Comparison of ENCODE assay signal across 8 cellular contexts in the genomic region with DNA sequence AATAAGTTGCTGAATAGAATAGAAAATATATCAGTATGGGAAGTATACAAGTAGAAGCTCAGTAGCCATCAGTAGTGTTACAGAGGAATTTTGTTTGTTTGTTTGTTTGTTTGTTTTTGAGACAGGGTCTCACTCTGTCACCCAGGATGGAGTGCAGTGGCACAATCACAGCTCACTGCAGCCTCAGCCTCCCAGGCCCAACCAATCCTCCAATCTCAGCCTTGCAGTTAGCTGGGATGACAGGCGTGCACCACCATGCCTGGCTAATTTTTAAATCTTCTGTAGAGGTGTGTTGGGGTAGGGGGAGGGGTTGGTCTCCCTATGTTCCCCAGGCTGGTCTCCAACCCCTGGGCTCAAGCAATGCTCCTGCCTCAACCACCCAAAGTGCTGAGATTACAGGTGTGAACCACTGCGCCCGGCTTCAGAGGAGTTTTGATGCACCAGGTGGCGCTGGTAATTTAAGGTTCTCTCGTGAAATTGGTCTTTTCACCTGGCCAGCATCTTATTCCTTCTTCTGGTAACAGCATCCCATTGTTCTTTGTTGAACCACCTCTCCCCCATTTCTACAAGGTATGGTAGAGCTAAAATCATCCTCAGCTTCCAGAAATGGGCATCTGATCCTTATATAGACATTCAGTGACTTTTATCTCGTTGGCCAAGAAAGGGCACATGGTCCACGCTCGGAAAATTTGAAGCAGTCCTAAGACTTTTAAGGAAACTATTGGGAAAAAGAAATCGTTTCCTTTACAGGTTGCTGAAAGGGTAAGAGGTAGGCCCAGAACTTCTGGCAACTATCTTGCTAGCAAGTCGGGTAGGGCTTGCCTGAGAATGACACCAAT.
DNase-seq lines count a peak whose midpoint lies in the region; ATAC-seq lines count a peak whose summit lies in the region.

No MANE protein-coding gene starts in this region.

- H3K4me3 Mint-ChIP-seq in activated naive CD8-positive, alpha-beta T cell treated with anti-CD3 and anti-CD28 coated beads for 36 hours: no peak overlapping the region

- H3K27ac Mint-ChIP-seq in activated naive CD8-positive, alpha-beta T cell treated with anti-CD3 and anti-CD28 coated beads for 36 hours: no peak overlapping the region

- H3K9me3 Mint-ChIP-seq in activated naive CD8-positive, alpha-beta T cell treated with anti-CD3 and anti-CD28 coated beads for 36 hours: peaks cover 11% of the 10 kb centered on the region

- no peaks in the 10 kb centered on the region for H3K4me1 Mint-ChIP-seq in activated naive CD8-positive, alpha-beta T cell treated with anti-CD3 and anti-CD28 coated beads for 36 hours

- ATAC-seq in HG02943 (IDR thresholded peaks at IDR 0.05; ENCODE audit: low read depth, unreplicated experiment): peak; percentile 74
- peak; percentile 79 for ATAC-seq in left colon

- DNase-seq in DMS 273 (lab: John Stamatoyannopoulos, UW; ENCODE audit: unreplicated experiment): peak; percentile 37
- DNase-seq in DMS 273 treated with DMSO at 0.1 percent for 48 hours (lab: John Stamatoyannopoulos, UW): no peak
- DNase-seq in SK-MEL-5 (ENCODE audit: low read depth, low spot score): peak; percentile 52
- peak; percentile 36 for DNase-seq in activated naive CD8-positive, alpha-beta T cell treated with anti-CD3 and anti-CD28 coated beads for 36 hours
- DNase-seq in left colon: peak; percentile 33 to 68
- peak; percentile 23 for DNase-seq in stimulated activated CD8-positive, alpha-beta memory T cell treated with anti-CD3 and anti-CD28 coated beads, Interleukin-7, amount 100 ng/mL, for 24 hours (ENCODE audit: low read depth)
- DNase-seq in CD1c-positive myeloid dendritic cell (ENCODE audit: extremely low spot score): no peak

- peaks cover 9% of the 10 kb centered on the region for H3K36me3 Mint-ChIP-seq in activated naive CD8-positive, alpha-beta T cell treated with anti-CD3 and anti-CD28 coated beads for 36 hours

- no peaks in the 10 kb centered on the region for H3K27me3 Mint-ChIP-seq in activated naive CD8-positive, alpha-beta T cell treated with anti-CD3 and anti-CD28 coated beads for 36 hours

- intact Hi-C loops in left colon (cut with DNase I, micrococcal nuclease): loop anchor here in 1 of 2 donors (10.0 kb wide), 1 partner anchor 159 kb away; a partner anchor contains a TSS

- in situ Hi-C loops in SK-MEL-5 (cut with HindIII; ENCODE audit: low pct_unique_long_range_greater_than_20kb, low sequenced_read_pairs): no loop called here

Comparison
In these comparisons a context has a peak if more than half of its experiments do, and no peak if none do; other contexts are left out.
1. DNase-seq: peak in DMS 273 (single experiment), SK-MEL-5 (single experiment), activated naive CD8-positive, alpha-beta T cell treated with anti-CD3 and anti-CD28 coated beads for 36 hours (single experiment), left colon (2 of 2) and stimulated activated CD8-positive, alpha-beta memory T cell treated with anti-CD3 and anti-CD28 coated beads, Interleukin-7, amount 100 ng/mL, for 24 hours (single experiment); none in DMS 273 treated with DMSO at 0.1 percent for 48 hours (single experiment) and CD1c-positive myeloid dendritic cell (single experiment).